ENCODE assay signal across 8 cellular contexts in the genomic region with DNA sequence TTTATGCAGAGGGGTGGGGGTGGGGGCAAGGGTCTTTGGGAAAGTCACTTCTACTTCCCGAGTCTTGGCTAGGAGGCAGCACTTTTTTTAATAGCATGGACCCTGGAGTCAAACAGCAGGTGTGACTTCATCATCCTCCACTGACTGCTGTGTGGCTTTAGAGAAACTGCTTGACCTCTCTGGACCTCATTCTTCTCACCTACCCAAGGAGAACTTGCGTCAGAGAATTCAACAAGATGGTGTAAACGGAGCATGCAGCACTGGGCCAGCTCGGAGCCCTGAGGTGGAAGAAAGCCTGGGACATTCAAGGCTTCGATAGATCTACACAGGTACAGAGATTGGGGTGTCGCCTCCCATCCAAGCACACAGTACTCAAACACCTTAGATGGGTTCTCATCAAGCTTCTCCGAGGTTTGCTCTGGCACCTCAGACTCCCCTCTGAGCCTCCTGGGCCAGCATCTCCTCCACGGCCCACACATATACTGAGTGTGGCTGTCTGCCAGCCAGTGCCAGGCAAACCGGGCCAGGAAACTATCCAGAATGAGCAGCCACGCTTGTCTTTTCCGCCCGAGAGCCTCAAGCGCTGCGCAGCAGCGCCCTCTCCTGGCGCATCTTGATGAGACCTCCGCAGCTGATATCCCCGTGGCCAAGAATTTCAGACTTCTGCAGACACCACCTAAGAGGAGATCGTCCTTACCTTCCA. TPM values are rescaled to one million over a fixed set of nuclear protein-coding genes. Genes with fewer than 3 reads are reported as not detected.
DNase-seq lines count a peak whose midpoint lies in the region; ATAC-seq and TF ChIP-seq lines count a peak whose summit lies in the region.

No MANE protein-coding gene starts in this region.

- H3K27ac Mint-ChIP-seq in CD14-positive monocyte (peak overlapping the region in 1 of 7 donors; percentile 36), osteocyte (ENCODE audit: unreplicated experiment) (no peak overlapping the region)

- intact Hi-C loops in CD14-positive monocyte (cut with micrococcal nuclease): no loop called here

- H3K4me3 Mint-ChIP-seq in CD14-positive monocyte: no peak overlapping the region
- H3K4me3 Mint-ChIP-seq in osteocyte (ENCODE audit: unreplicated experiment): no peak overlapping the region

- H3K4me1 Mint-ChIP-seq in CD14-positive monocyte (peaks cover 6% of the 10 kb centered on the region), osteocyte (ENCODE audit: unreplicated experiment) (peaks cover 7% of the 10 kb centered on the region)

- H3K36me3 Mint-ChIP-seq in CD14-positive monocyte (no peaks in the 10 kb centered on the region), osteocyte (ENCODE audit: unreplicated experiment) (no peaks in the 10 kb centered on the region)

- TF ChIP-seq CTCF in CD14-positive monocyte (IDR thresholded peaks at IDR 0.05) (peak; percentile 67), fibroblast of villous mesenchyme (IDR thresholded peaks at IDR 0.05; ENCODE audit: insufficient read depth, low read depth, low read length) (peak; percentile 93), osteocyte (IDR thresholded peaks at IDR 0.05) (peak; percentile 85)

- H3K4me3 ChIP-seq in fibroblast of villous mesenchyme (ENCODE audit: low read depth, low read length): no peak overlapping the region

- no peak for ATAC-seq in GM18873 (IDR thresholded peaks at IDR 0.05; ENCODE audit: low FRiP score, unreplicated experiment)

- no peak for DNase-seq in CD14-positive monocyte (ENCODE audit: low spot score)
- peak; percentile 47 for DNase-seq in GM19238 (ENCODE audit: insufficient read length, low spot score)
- DNase-seq in NCI-H2171 (lab: John Stamatoyannopoulos, UW): peak; percentile 39
- DNase-seq in activated CD4-positive, alpha-beta T cell treated with anti-CD3 and anti-CD28 coated beads, Interleukin-2, amount 50 U/mL, for 48 hours: peak; percentile 54 to 60
- peak; percentile 50 for DNase-seq in fibroblast of villous mesenchyme (ENCODE audit: low read depth)
- DNase-seq in osteocyte (ENCODE audit: extremely low spot score, unreplicated experiment): peak; percentile 88
- DNase-seq in stimulated activated naive CD4-positive, alpha-beta T cell treated with Interleukin-2 at 50 U/mL for 16 hours (lab: John Stamatoyannopoulos, UW): no peak

- H3K27me3 Mint-ChIP-seq in CD14-positive monocyte (ENCODE audit: low read depth in 3 of 3) (peaks cover 25 to 34% (median 29%) of the 10 kb centered on the region in 3 donors), osteocyte (ENCODE audit: unreplicated experiment) (peaks cover 59% of the 10 kb centered on the region)

- H3K9me3 Mint-ChIP-seq in CD14-positive monocyte: peaks cover 0 to 5% (median 0%) of the 10 kb centered on the region in 7 donors
- H3K9me3 Mint-ChIP-seq in osteocyte (ENCODE audit: unreplicated experiment): no peaks in the 10 kb centered on the region

RNA-seq across cellular contexts. Expression of gene SLC25A48, which starts 4.6 kb away (rescaled TPM):
- not detected for polyA plus RNA-seq in CD14-positive monocyte
- not detected in 2 replicates for total RNA-seq in fibroblast of villous mesenchyme
- not detected in 2 replicates for total RNA-seq in osteocyte

Comparison
In these comparisons a context has a peak if more than half of its experiments do, and no peak if none do; other contexts are left out.
1. DNase-seq: peak in GM19238 (single experiment), NCI-H2171 (single experiment), activated CD4-positive, alpha-beta T cell treated with anti-CD3 and anti-CD28 coated beads, Interleukin-2, amount 50 U/mL, for 48 hours (2 of 2), fibroblast of villous mesenchyme (single experiment) and osteocyte (single experiment); none in CD14-positive monocyte (single experiment) and stimulated activated naive CD4-positive, alpha-beta T cell treated with Interleukin-2 at 50 U/mL for 16 hours (single experiment).
2. Peak in every context shown above with its lines, with median percentiles within 50 percentile points of each other: CTCF ChIP-seq.